Comparison of ENCODE assay signal across 12 cellular contexts in the genomic region with DNA sequence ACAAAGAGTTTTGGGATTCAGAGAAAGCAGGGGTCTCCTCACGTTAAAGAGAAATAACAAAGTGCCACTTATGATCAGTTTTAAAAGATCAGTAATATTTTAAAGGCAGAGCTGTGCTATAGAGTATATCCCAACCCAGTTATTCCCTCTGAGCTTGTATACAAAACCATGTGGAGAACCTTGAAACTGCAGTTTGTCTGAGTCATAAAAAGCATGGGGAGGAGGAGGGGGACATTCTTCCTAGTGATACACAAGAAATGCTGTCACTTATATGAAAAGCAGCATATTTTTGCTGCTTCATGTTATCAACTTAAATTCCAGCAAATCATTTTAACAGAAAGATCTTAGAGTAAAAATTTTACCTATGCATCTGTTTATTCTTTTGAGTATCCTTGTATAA.
DNase-seq lines count a peak whose midpoint lies in the region; ATAC-seq and TF ChIP-seq lines count a peak whose summit lies in the region.
"Had no signal": no experiment of that assay in that cellular context is flagged by ENCODE, and none has a peak within 500 bp of the region (broad histone marks: within the 10 kb centered on the region; RNA-seq: fewer than 3 reads in every experiment).

No MANE protein-coding gene starts in this region.

- no peaks in the 10 kb centered on the region for H3K27me3 Mint-ChIP-seq in stimulated activated memory B cell treated with anti-CD40 and anti-IgM and Interleukin-4, amounts not matched to agents 10 μg/mL and 1 μg/mL and 100 μg/mL, for 72 hours
- H3K27me3 Mint-ChIP-seq: naive thymus-derived CD8-positive, alpha-beta T cell had no signal

- peak; percentile 15 for TF ChIP-seq CTCF in AG09309 (IDR thresholded peaks at IDR 0.05; ENCODE audit: control insufficient read depth, insufficient read depth, low read depth, low read length, missing control alignments)
- no peak for TF ChIP-seq CTCF in astrocyte of the spinal cord (IDR thresholded peaks at IDR 0.05; ENCODE audit: low read depth, low read length)

- ATAC-seq in stimulated activated memory B cell treated with anti-CD40 and anti-IgM and Interleukin-4, amounts not matched to agents 10 μg/mL and 1 μg/mL and 100 μg/mL, for 72 hours = no peak
- ATAC-seq: naive thymus-derived CD8-positive, alpha-beta T cell had no signal

- H3K4me3 ChIP-seq in AG09309 (ENCODE audit: control insufficient read depth, low read depth, low read length) (no peak overlapping the region), astrocyte of the spinal cord (ENCODE audit: low read depth, low read length) (no peak overlapping the region)
- H3K4me3 ChIP-seq: skin epidermis had no signal

- DNase-seq in AG09309 (ENCODE audit: low read depth) (no peak), HT1080 (ENCODE audit: low read depth) (peak; percentile 24), astrocyte of the spinal cord (ENCODE audit: low read depth, low spot score) (peak; percentile 10), iPS-NIHi11 (ENCODE audit: low spot score) (peak; percentile 23), HPDE6-E6E7 (ENCODE audit: extremely low spot score) (no peak), NCI-H2171 treated with DMSO at 0.1 percent for 48 hours (lab: John Stamatoyannopoulos, UW) (no peak)
- DNase-seq in activated CD4-positive, alpha-beta T cell treated with anti-CD3 and anti-CD28 coated beads, Interleukin-2, amount 50 U/mL, for 1 hour = no peak
- DNase-seq: activated CD8-positive, alpha-beta memory T cell treated with anti-CD3 and anti-CD28 coated beads, Interleukin-2, amount 50 U/mL, for 4 hours; Karpas-422; naive thymus-derived CD8-positive, alpha-beta T cell had no signal

- H3K36me3 Mint-ChIP-seq in stimulated activated memory B cell treated with anti-CD40 and anti-IgM and Interleukin-4, amounts not matched to agents 10 μg/mL and 1 μg/mL and 100 μg/mL, for 72 hours = peaks cover 21% of the 10 kb centered on the region

- in situ Hi-C loops in astrocyte of the spinal cord (cut with HindIII; ENCODE audit: low sequenced_read_pairs) = no loop called here

- no peak overlapping the region for H3K4me3 Mint-ChIP-seq in stimulated activated memory B cell treated with anti-CD40 and anti-IgM and Interleukin-4, amounts not matched to agents 10 μg/mL and 1 μg/mL and 100 μg/mL, for 72 hours
- H3K4me3 Mint-ChIP-seq: naive thymus-derived CD8-positive, alpha-beta T cell had no signal

- H3K27ac Mint-ChIP-seq in stimulated activated memory B cell treated with anti-CD40 and anti-IgM and Interleukin-4, amounts not matched to agents 10 μg/mL and 1 μg/mL and 100 μg/mL, for 72 hours = no peak overlapping the region
- H3K27ac Mint-ChIP-seq: naive thymus-derived CD8-positive, alpha-beta T cell had no signal

- H3K9me3 Mint-ChIP-seq in stimulated activated memory B cell treated with anti-CD40 and anti-IgM and Interleukin-4, amounts not matched to agents 10 μg/mL and 1 μg/mL and 100 μg/mL, for 72 hours = peaks cover 2% of the 10 kb centered on the region

- peaks cover 6% of the 10 kb centered on the region for H3K4me1 Mint-ChIP-seq in stimulated activated memory B cell treated with anti-CD40 and anti-IgM and Interleukin-4, amounts not matched to agents 10 μg/mL and 1 μg/mL and 100 μg/mL, for 72 hours

Comparison
In these comparisons a context has a peak if more than half of its experiments do, and no peak if none do; other contexts are left out.
1. DNase-seq: peak in HT1080 (single experiment), astrocyte of the spinal cord (single experiment) and iPS-NIHi11 (single experiment); none in AG09309 (single experiment), HPDE6-E6E7 (single experiment), NCI-H2171 treated with DMSO at 0.1 percent for 48 hours (single experiment) and activated CD4-positive, alpha-beta T cell treated with anti-CD3 and anti-CD28 coated beads, Interleukin-2, amount 50 U/mL, for 1 hour (single experiment).